Comparison of ENCODE assay signal across 15 cellular contexts in genomic region chr14:105043656-105044055, GRCh38.
"Had no signal": no experiment of that assay in that cellular context is flagged by ENCODE, and none has a peak within 500 bp of the region (broad histone marks: within the 10 kb centered on the region; RNA-seq: fewer than 3 reads in every experiment).

No MANE protein-coding gene starts in this region.

- H3K4me3 ChIP-seq: cardiac muscle cell, esophagus muscularis mucosa, sigmoid colon, spleen, stomach, testis, upper lobe of right lung had no signal

- H3K4me1 ChIP-seq: parathyroid adenoma, testis, upper lobe of right lung had no signal

- H3K9me3 ChIP-seq: esophagus muscularis mucosa, neutrophil, sigmoid colon, spleen, stomach, testis, upper lobe of right lung had no signal

- ATAC-seq: naive thymus-derived CD8-positive, alpha-beta T cell; upper lobe of right lung had no signal

- H3K27ac ChIP-seq: cardiac muscle cell, esophagus muscularis mucosa, neutrophil, parathyroid adenoma, sigmoid colon, spleen, stomach, testis, upper lobe of right lung, WERI-Rb-1 had no signal

- H3K36me3 ChIP-seq: cardiac muscle cell, esophagus muscularis mucosa, sigmoid colon, stomach, upper lobe of right lung, WERI-Rb-1 had no signal

- H3K27me3 ChIP-seq: sigmoid colon, testis, upper lobe of right lung had no signal

- DNase-seq: activated CD4-positive, alpha-beta T cell treated with anti-CD3 and anti-CD28 coated beads, Interleukin-2, amount 50 U/mL, for 48 hours; activated naive CD4-positive, alpha-beta T cell treated with anti-CD3 and anti-CD28 coated beads, Interleukin-2, amount 50 U/mL, for 16 hours; activated T-cell treated with anti-CD3 and anti-CD28 coated beads, Interleukin-2, amount 50 U/mL, for 1 hour; islet precursor cell; naive thymus-derived CD8-positive, alpha-beta T cell; sigmoid colon; stomach; testis; upper lobe of right lung; WERI-Rb-1 had no signal
